In the genomic region with DNA sequence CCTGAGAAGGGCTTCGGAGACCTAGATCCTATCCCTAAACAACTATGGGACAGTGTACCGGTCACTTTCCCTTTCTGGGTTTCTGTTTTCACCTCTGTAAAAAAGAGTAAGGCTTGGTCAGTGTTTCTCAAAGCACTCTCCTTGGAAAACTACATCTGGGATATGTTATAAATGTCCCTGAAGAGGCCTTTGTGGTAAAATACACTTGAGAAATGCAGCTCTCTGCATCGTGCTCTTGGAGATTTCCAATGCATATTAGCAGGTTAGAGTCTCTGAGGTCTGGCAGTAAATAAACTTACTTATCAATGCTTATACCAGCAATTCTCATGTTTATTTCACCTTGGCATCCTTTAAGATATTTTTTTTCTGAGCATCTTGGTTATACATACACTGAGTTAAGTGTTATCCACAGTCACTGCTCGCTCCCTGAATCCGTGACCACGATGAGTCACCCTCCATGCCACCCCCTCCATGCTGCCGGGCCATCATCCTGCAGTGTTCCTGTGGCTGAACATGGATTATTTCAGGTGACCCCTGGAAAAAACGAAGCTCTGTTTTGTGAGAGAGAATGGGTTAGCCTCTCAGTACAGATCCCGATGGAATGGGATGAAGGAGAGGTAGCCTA, we compare ENCODE assay signal across 17 cellular contexts. TPM values are rescaled to one million over a fixed set of nuclear protein-coding genes. Genes with fewer than 3 reads are reported as not detected.
A peak's percentile ranks its signal among the peaks of the same experiment; 100 is the strongest.
DNase-seq lines count a peak whose midpoint lies in the region; TF ChIP-seq lines count a peak whose summit lies in the region.
"Had no signal": no experiment of that assay in that cellular context is flagged by ENCODE, and none has a peak within 500 bp of the region (broad histone marks: within the 10 kb centered on the region; RNA-seq: fewer than 3 reads in every experiment).

No MANE protein-coding gene starts in this region.

- no peaks in the 10 kb centered on the region for H3K27me3 ChIP-seq in hepatocyte
- H3K27me3 ChIP-seq in effector memory CD4-positive, alpha-beta T cell (replicated peaks; ENCODE audit: control insufficient read depth, insufficient read depth, low read length, poor library complexity, severe bottlenecking), result no peaks in the 10 kb centered on the region
- H3K27me3 ChIP-seq: stomach had no signal

- H3K79me2 ChIP-seq in hepatocyte, result no peaks in the 10 kb centered on the region

- TF ChIP-seq CTCF in hepatocyte (IDR thresholded peaks at IDR 0.05; ENCODE audit: poor library complexity), result no peak

- H3K9me2 ChIP-seq in hepatocyte (replicated peaks; ENCODE audit: insufficient read depth), result no peaks in the 10 kb centered on the region

- DNase-seq in CD1c-positive myeloid dendritic cell (ENCODE audit: extremely low spot score), result peak; percentile 21
- peak; percentile 47 for DNase-seq in LHCN-M2 (ENCODE audit: low read depth)
- peak; percentile 80 for DNase-seq in astrocyte of the hippocampus (ENCODE audit: low read depth, low spot score)
- DNase-seq in hepatocyte (ENCODE audit: low spot score), result peak; percentile 19
- DNase-seq in effector memory CD4-positive, alpha-beta T cell, result no peak
- DNase-seq in SKM-1 treated with dmso at 0.1 percent for 144 hours (lab: John Stamatoyannopoulos, UW; ENCODE audit: unreplicated experiment), result no peak
- DNase-seq in activated effector memory CD4-positive, alpha-beta T cell treated with Interleukin-2 at 50 U/mL for 16 hours, result no peak
- DNase-seq in SHP77 treated with DMSO at 0.1 percent for 48 hours (lab: John Stamatoyannopoulos, UW), result no peak
- DNase-seq: activated CD4-positive, alpha-beta memory T cell treated with anti-CD3 and anti-CD28 coated beads for 36 hours; activated naive CD4-positive, alpha-beta T cell treated with Interleukin-2 at 50 U/mL for 16 hours; hypothalamus; mesendoderm; NCI-H1436 treated with DMSO at 0.1 percent for 48 hours; NCI-H774; stimulated activated CD4-positive, alpha-beta T cell treated with anti-CD3 and anti-CD28 coated beads, Interleukin-4, amount 100 ng/mL, for 4 hours; stomach; T-cell had no signal

- H3K4me2 ChIP-seq in hepatocyte, result peak overlapping the region; percentile 17

- H3K4me3 ChIP-seq in hepatocyte, result no peak overlapping the region
- no peak overlapping the region for H3K4me3 ChIP-seq in effector memory CD4-positive, alpha-beta T cell (ENCODE audit: insufficient read depth, low read depth, low read length, poor library complexity, severe bottlenecking)
- H3K4me3 ChIP-seq: stomach had no signal

- no peaks in the 10 kb centered on the region for H3K36me3 ChIP-seq in hepatocyte (replicated peaks; ENCODE audit: insufficient read depth, low read depth)
- H3K36me3 ChIP-seq in effector memory CD4-positive, alpha-beta T cell (ENCODE audit: control insufficient read depth, insufficient read depth, low read length), result no peaks in the 10 kb centered on the region
- H3K36me3 ChIP-seq: stomach had no signal

- H3K9me3 ChIP-seq in hepatocyte (ENCODE audit: low read depth), result no peaks in the 10 kb centered on the region
- no peaks in the 10 kb centered on the region for H3K9me3 ChIP-seq in effector memory CD4-positive, alpha-beta T cell (ENCODE audit: control insufficient read depth, low read length)
- H3K9me3 ChIP-seq: stomach had no signal

- peaks cover 29% of the 10 kb centered on the region for H3K4me1 ChIP-seq in hepatocyte (ENCODE audit: insufficient read depth)
- peaks cover 6% of the 10 kb centered on the region for H3K4me1 ChIP-seq in effector memory CD4-positive, alpha-beta T cell (ENCODE audit: control insufficient read depth, insufficient read depth, low read length, poor library complexity, severe bottlenecking)

- no peaks in the 10 kb centered on the region for H4K20me1 ChIP-seq in hepatocyte (ENCODE audit: insufficient read depth, poor library complexity, severe bottlenecking)

- WGBS in hepatocyte (ENCODE audit: low lambda C conversion rate, missing lambda C conversion rate), result 61% methylated on average over 9 of the region's 9 CpGs

- H3K27ac ChIP-seq in hepatocyte, result peak overlapping the region; percentile 51
- H3K27ac ChIP-seq in effector memory CD4-positive, alpha-beta T cell (ENCODE audit: insufficient read depth, low read length, poor library complexity, severe bottlenecking), result no peak overlapping the region

- H2AFZ ChIP-seq in hepatocyte, result no peak overlapping the region

RNA-seq across cellular contexts. Expression of gene TBXAS1, which starts 3.3 kb away (rescaled TPM):
- total RNA-seq in LHCN-M2 (2014; rRNA removed), result 7.2 and 8.4 TPM in 2 replicates
- 3.4 TPM for polyA plus RNA-seq in LHCN-M2 (2012)
- 4.7 and 11.5 TPM in 2 replicates for total RNA-seq in hepatocyte
- 3.9 and 4.1 TPM in 2 replicates for polyA plus RNA-seq in hepatocyte

RNA-seq across cellular contexts. Expression of gene HIPK2, which starts 48.0 kb away (rescaled TPM):
- total RNA-seq in LHCN-M2 (2014; rRNA removed) (50.9 and 61.3 TPM in 2 replicates), hepatocyte (18.5 and 22.9 TPM in 2 replicates)
- polyA plus RNA-seq in LHCN-M2 (2012), result 31.7 TPM
- 12.2 and 18.2 TPM in 2 replicates for polyA plus RNA-seq in hepatocyte

Comparison
In these comparisons a context has a peak if more than half of its experiments do, and no peak if none do; other contexts are left out.
1. DNase-seq: peak in CD1c-positive myeloid dendritic cell (single experiment), LHCN-M2 (single experiment), astrocyte of the hippocampus (single experiment) and hepatocyte (single experiment); none in effector memory CD4-positive, alpha-beta T cell (0 of 3), SKM-1 treated with dmso at 0.1 percent for 144 hours (single experiment), activated effector memory CD4-positive, alpha-beta T cell treated with Interleukin-2 at 50 U/mL for 16 hours (single experiment) and SHP77 treated with DMSO at 0.1 percent for 48 hours (single experiment).